Comparison of ENCODE assay signal across 35 cellular contexts in genomic region chr10:5457741-5458140, GRCh38. TPM values are rescaled to one million over a fixed set of nuclear protein-coding genes. Genes with fewer than 3 reads are reported as not detected.
DNase-seq lines count a peak whose midpoint lies in the region; ATAC-seq and TF ChIP-seq lines count a peak whose summit lies in the region.
"Had no signal": no experiment of that assay in that cellular context is flagged by ENCODE, and none has a peak within 500 bp of the region (broad histone marks: within the 10 kb centered on the region; RNA-seq: fewer than 3 reads in every experiment).

No MANE protein-coding gene starts in this region.

- no peak overlapping the region for H2AFZ ChIP-seq in DND-41 (ENCODE audit: low read depth, low read length)
- H2AFZ ChIP-seq: neural progenitor cell, parathyroid adenoma had no signal

- H3K4me3 ChIP-seq in DND-41 (ENCODE audit: low read depth in 1 of 2, low read length in 2 of 2), result no peak overlapping the region
- H3K4me3 ChIP-seq: BLaER1 treated with 17β-estradiol and CSF1 and Interleukin-3, amounts not matched to agents 10 nM and 100 nM; lung; neural progenitor cell; upper lobe of right lung had no signal

- H3K79me2 ChIP-seq in DND-41 (ENCODE audit: insufficient read depth, low read length), result no peaks in the 10 kb centered on the region
- H3K79me2 ChIP-seq: parathyroid adenoma had no signal

- peak; percentile 87 for ATAC-seq in DND-41 (ENCODE audit: insufficient read depth, low read depth)
- peak; percentile 65 to 94 (median 68) for ATAC-seq in T-cell (replicated peaks in 1 of 4)
- ATAC-seq: HCT116, left cardiac atrium, upper lobe of right lung had no signal

- H3K9ac ChIP-seq in DND-41 (ENCODE audit: low read depth, low read length), result no peak overlapping the region
- H3K9ac ChIP-seq: BLaER1 treated with 17β-estradiol and CSF1 and Interleukin-3, amounts not matched to agents 10 nM and 100 nM; KMS-11; neural progenitor cell; parathyroid adenoma had no signal

- no peak overlapping the region for H3K27ac ChIP-seq in DND-41 (ENCODE audit: low read length)
- H3K27ac ChIP-seq: BLaER1 treated with 17β-estradiol and CSF1 and Interleukin-3, amounts not matched to agents 10 nM and 100 nM; brain microvascular endothelial cell; KMS-11; neural progenitor cell; parathyroid adenoma; upper lobe of right lung had no signal

- no peaks in the 10 kb centered on the region for H3K9me3 ChIP-seq in DND-41 (ENCODE audit: insufficient read depth, low read length, severe bottlenecking)
- H3K9me3 ChIP-seq: BLaER1 treated with 17β-estradiol and CSF1 and Interleukin-3, amounts not matched to agents 10 nM and 100 nM; upper lobe of right lung had no signal

- peak overlapping the region; percentile 32 for H3K27ac Mint-ChIP-seq in activated naive CD4-positive, alpha-beta T cell treated with anti-CD3 and anti-CD28 coated beads, Interleukin-2, amount 50 U/mL, for 24 hours
- peak overlapping the region; percentile 24 to 70 for H3K27ac Mint-ChIP-seq in T-cell
- peak overlapping the region in 2 of 3 experiments; percentile 2 to 16 for H3K27ac Mint-ChIP-seq in nephron
- H3K27ac Mint-ChIP-seq: immature natural killer cell, neural progenitor cell had no signal

- peaks cover 79% of the 10 kb centered on the region for H3K36me3 ChIP-seq in DND-41 (ENCODE audit: insufficient read depth, low read length)

- H3K4me1 Mint-ChIP-seq in activated naive CD4-positive, alpha-beta T cell treated with anti-CD3 and anti-CD28 coated beads, Interleukin-2, amount 50 U/mL, for 24 hours, result peaks cover 11% of the 10 kb centered on the region
- H3K4me1 Mint-ChIP-seq in T-cell, result peaks cover 9 to 11% (median 9%) of the 10 kb centered on the region in 3 donors
- peaks cover 30% of the 10 kb centered on the region for H3K4me1 Mint-ChIP-seq in nephron
- H3K4me1 Mint-ChIP-seq: immature natural killer cell, neural progenitor cell had no signal

- DNase-seq in activated naive CD4-positive, alpha-beta T cell treated with Interleukin-2 at 50 U/mL for 16 hours, result no peak
- DNase-seq in DND-41 (no peak), T-cell (no peak), NCI-H1436 treated with DMSO at 0.1 percent for 48 hours (lab: John Stamatoyannopoulos, UW) (no peak), SKM-1 (lab: John Stamatoyannopoulos, UW; ENCODE audit: unreplicated experiment) (no peak)
- DNase-seq in stimulated activated CD4-positive, alpha-beta T cell treated with anti-CD3 and anti-CD28 coated beads, Interleukin-15, amount 100 ng/mL, for 24 hours, result no peak
- DNase-seq: activated CD4-positive, CD25-positive, alpha-beta regulatory T cell treated with anti-CD3 and anti-CD28 coated beads, Interleukin-2, amount 50 U/mL, for 72 hours; activated effector memory CD4-positive, alpha-beta T cell treated with Interleukin-2 at 50 U/mL for 16 hours; activated T-cell treated with anti-CD3 and anti-CD28 coated beads, Interleukin-2, amount 50 U/mL, for 1 hour; amygdala; brain microvascular endothelial cell; DMS79; GDM1; hippocampal formation; immature natural killer cell; left cardiac atrium; NCI-H1417 treated with DMSO at 0.1 percent for 48 hours; NCI-H2081 treated with DMSO at 0.1 percent for 48 hours; NCI-H345; retina; stimulated activated naive CD4-positive, alpha-beta T cell treated with Interleukin-2 at 50 U/mL for 16 hours; upper lobe of right lung had no signal

- H3K9me3 Mint-ChIP-seq in activated naive CD4-positive, alpha-beta T cell treated with anti-CD3 and anti-CD28 coated beads, Interleukin-2, amount 50 U/mL, for 24 hours, result no peaks in the 10 kb centered on the region
- H3K9me3 Mint-ChIP-seq in T-cell (no peaks in the 10 kb centered on the region), nephron (no peaks in the 10 kb centered on the region)
- H3K9me3 Mint-ChIP-seq: immature natural killer cell, neural progenitor cell had no signal

- POLR2A ChIA-PET in T-cell (lab: Charles Lee), result interaction anchor here in 1 of 2 donors (0.5 kb wide), 1 partner anchor 43 kb away, joined by 5 read pairs; no protein-coding TSS in a partner anchor

- H4K20me1 ChIP-seq in DND-41 (ENCODE audit: insufficient read depth, low read length), result no peaks in the 10 kb centered on the region; the same call in 1 of the 2 replicates
- H4K20me1 ChIP-seq: BLaER1 treated with 17β-estradiol and CSF1 and Interleukin-3, amounts not matched to agents 10 nM and 100 nM had no signal

- peak overlapping the region; percentile 6 for H3K4me3 Mint-ChIP-seq in activated naive CD4-positive, alpha-beta T cell treated with anti-CD3 and anti-CD28 coated beads, Interleukin-2, amount 50 U/mL, for 24 hours
- peak overlapping the region in 1 of 3 donors; percentile 20 for H3K4me3 Mint-ChIP-seq in T-cell
- H3K4me3 Mint-ChIP-seq in nephron, result no peak overlapping the region
- H3K4me3 Mint-ChIP-seq: immature natural killer cell, neural progenitor cell had no signal

- H3K27me3 ChIP-seq in DND-41 (ENCODE audit: insufficient read depth, low read length, poor library complexity), result no peaks in the 10 kb centered on the region
- H3K27me3 ChIP-seq: BLaER1 treated with 17β-estradiol and CSF1 and Interleukin-3, amounts not matched to agents 10 nM and 100 nM; brain microvascular endothelial cell; neural progenitor cell; upper lobe of right lung had no signal

- H3K36me3 Mint-ChIP-seq in activated naive CD4-positive, alpha-beta T cell treated with anti-CD3 and anti-CD28 coated beads, Interleukin-2, amount 50 U/mL, for 24 hours, result peaks cover 8% of the 10 kb centered on the region
- H3K36me3 Mint-ChIP-seq in T-cell (peaks cover 19% of the 10 kb centered on the region), nephron (ENCODE audit: low read depth) (peaks cover 82% of the 10 kb centered on the region)

- TF ChIP-seq CTCF in DND-41 (IDR thresholded peaks at IDR 0.05; ENCODE audit: borderline replicate concordance, extremely low read depth, low read length, poor library complexity, severe bottlenecking) (no peak), nephron (IDR thresholded peaks at IDR 0.05; ENCODE audit: unreplicated experiment in 3 of 3) (no peak)

- H3K27me3 Mint-ChIP-seq in activated naive CD4-positive, alpha-beta T cell treated with anti-CD3 and anti-CD28 coated beads, Interleukin-2, amount 50 U/mL, for 24 hours, result no peaks in the 10 kb centered on the region
- H3K27me3 Mint-ChIP-seq in T-cell, result no peaks in the 10 kb centered on the region
- no peaks in the 10 kb centered on the region for H3K27me3 Mint-ChIP-seq in nephron (ENCODE audit: low read depth)

- no peaks in the 10 kb centered on the region for H3K4me1 ChIP-seq in DND-41 (ENCODE audit: insufficient read depth, low read length)
- H3K4me1 ChIP-seq: neural progenitor cell, parathyroid adenoma, upper lobe of right lung had no signal

- CTCF ChIA-PET in T-cell (lab: Charles Lee), result no interaction called here

- no peak overlapping the region for H3K4me2 ChIP-seq in DND-41 (ENCODE audit: insufficient read depth, low read length)
- H3K4me2 ChIP-seq: BLaER1 treated with 17β-estradiol and CSF1 and Interleukin-3, amounts not matched to agents 10 nM and 100 nM; KMS-11; neural progenitor cell had no signal

RNA-seq across cellular contexts. Expression of gene CALML5, which starts 41.6 kb away (rescaled TPM):
- not detected for total RNA-seq in T-cell
- total RNA-seq: left cardiac atrium; lung; RPMI7951; SK-MEL-5; skeletal muscle tissue; T-helper 1 cell treated with Interleukin-12 subunit alpha and Interleukin-12 subunit beta and Interleukin-4 antibody, amounts not matched to agents 30 ng/mL and 1 ng/mL, for 36 hours; temporal lobe; upper lobe of right lung had no signal

RNA-seq across cellular contexts. Expression of gene NET1, which starts 45.4 kb away (rescaled TPM):
- total RNA-seq in T-cell, result 10 to 100 TPM; 10.5 to 41.1 (median 25.1) TPM

RNA-seq across cellular contexts. Expression of gene TUBAL3, which starts 53.1 kb away (rescaled TPM):
- not detected for total RNA-seq in T-cell
- total RNA-seq: skeletal muscle tissue; T-helper 1 cell treated with Interleukin-12 subunit alpha and Interleukin-12 subunit beta and Interleukin-4 antibody, amounts not matched to agents 30 ng/mL and 1 ng/mL, for 36 hours; temporal lobe; upper lobe of right lung had no signal
